Comparison of ENCODE assay signal across 1 cellular context in genomic region chr5:140216468-140217074, GRCh38.
TF ChIP-seq lines count a peak whose summit lies in the region.

No MANE protein-coding gene starts in this region.

TF ChIP-seq in K562, 482 proteins besides CTCF, POLR2A, EP300 and RAD21 (continued from another document and continues in another):
- TF ChIP-seq IRF1 (CRISPR knock-in tag; IDR thresholded peaks at IDR 0.05; ENCODE audit: borderline replicate concordance) (no peak), MECOM (CRISPR knock-in tag; IDR thresholded peaks at IDR 0.05) (no peak), RHOXF2B (CRISPR knock-in tag; conservative IDR thresholded peaks at IDR 0.05) (no peak), RBM25 (IDR thresholded peaks at IDR 0.05; ENCODE audit: low read depth, low read length, severe bottlenecking) (no peak), U2AF1 (optimal IDR thresholded peaks at IDR 0.05; ENCODE audit: low read depth, low read length) (no peak), MCM7 (IDR thresholded peaks at IDR 0.05) (no peak), POU5F1 (IDR thresholded peaks at IDR 0.05; ENCODE audit: borderline replicate concordance, low read depth, low read length, partially characterized antibody) (no peak), HIVEP1 (CRISPR knock-in tag; IDR thresholded peaks at IDR 0.05) (no peak), SMAD3 (CRISPR knock-in tag; conservative IDR thresholded peaks at IDR 0.05) (no peak), TRIM25 (IDR thresholded peaks at IDR 0.05; ENCODE audit: borderline replicate concordance) (no peak), PHB2 (IDR thresholded peaks at IDR 0.05; ENCODE audit: low read depth) (no peak), GTF2F1 (IDR thresholded peaks at IDR 0.05; ENCODE audit: low read depth, low read length) (no peak), SIX5 (IDR thresholded peaks at IDR 0.05; ENCODE audit: borderline replicate concordance in 1 of 2, insufficient read depth in 1 of 2, low read depth in 1 of 2, low read length in 2 of 2) (no peak), SRSF7 (optimal IDR thresholded peaks at IDR 0.05; ENCODE audit: low read depth, low read length) (no peak), FOXK2 (conservative IDR thresholded peaks at IDR 0.05 in 1 of 2, IDR thresholded peaks at IDR 0.05 in 1 of 2; ENCODE audit: low read depth in 2 of 2) (no peak), CREBBP (IDR thresholded peaks at IDR 0.05; ENCODE audit: low read depth, low read length) (no peak), C11orf30 (IDR thresholded peaks at IDR 0.05; ENCODE audit: low read depth) (no peak), SMAD1 (IDR thresholded peaks at IDR 0.05; ENCODE audit: low read depth, low read length, partially characterized antibody) (no peak), NCOA4 (IDR thresholded peaks at IDR 0.05; ENCODE audit: partially characterized antibody) (no peak), ZBTB8A (IDR thresholded peaks at IDR 0.05; ENCODE audit: partially characterized antibody) (no peak), HSF4 (CRISPR knock-in tag; IDR thresholded peaks at IDR 0.05; ENCODE audit: borderline replicate concordance) (no peak), MYC (IDR thresholded peaks at IDR 0.05; ENCODE audit: low read depth, low read length) (0 out of 2 replicates have a peak, but pooled peaks have one; percentile 15), MYC (CRISPR knock-in tag; IDR thresholded peaks at IDR 0.05; ENCODE audit: borderline replicate concordance, low read depth) (no peak), SOX6 (IDR thresholded peaks at IDR 0.05) (peak; percentile 69), CBFB (CRISPR knock-in tag; IDR thresholded peaks at IDR 0.05) (no peak), BACH1 (tag; IDR thresholded peaks at IDR 0.05) (0 out of 2 replicates have a peak, but pooled peaks have one; percentile 8), STAT5A (IDR thresholded peaks at IDR 0.05; ENCODE audit: borderline replicate concordance, low read length) (no peak), ETS2 (tag; IDR thresholded peaks at IDR 0.05; ENCODE audit: borderline replicate concordance, poor library complexity, severe bottlenecking) (no peak), BDP1 (IDR thresholded peaks at IDR 0.05; ENCODE audit: insufficient read depth, insufficient read length) (no peak), TEAD4 (IDR thresholded peaks at IDR 0.05; ENCODE audit: low read length) (peak; percentile 79), TEAD4 (CRISPR knock-in tag; IDR thresholded peaks at IDR 0.05; ENCODE audit: borderline replicate concordance) (no peak), ZNF778 (CRISPR knock-in tag; IDR thresholded peaks at IDR 0.05) (no peak), TAL1 (IDR thresholded peaks at IDR 0.05) (peak; percentile 81), EWSR1 (IDR thresholded peaks at IDR 0.05; ENCODE audit: borderline replicate concordance, low read depth, partially characterized antibody) (no peak), SNRNP70 (optimal IDR thresholded peaks at IDR 0.05; ENCODE audit: low read depth, low read length) (no peak), CREB3 (tag; conservative IDR thresholded peaks at IDR 0.05; ENCODE audit: low read depth) (no peak), ESRRA (IDR thresholded peaks at IDR 0.05; ENCODE audit: borderline replicate concordance, low read depth) (no peak), SMARCA4 (IDR thresholded peaks at IDR 0.05) (peak; percentile 87), SUPT5H (IDR thresholded peaks at IDR 0.05) (no peak), GTF2E2 (tag; IDR thresholded peaks at IDR 0.05) (no peak), L3MBTL2 (IDR thresholded peaks at IDR 0.05) (no peak), HOMEZ (CRISPR knock-in tag; IDR thresholded peaks at IDR 0.05) (no peak), ZBTB17 (CRISPR knock-in tag; IDR thresholded peaks at IDR 0.05) (no peak), TARDBP (IDR thresholded peaks at IDR 0.05) (no peak), GATA2 (CRISPR knock-in tag; IDR thresholded peaks at IDR 0.05) (0 out of 2 replicates have a peak, but pooled peaks have one; percentile 34), IRF2 (CRISPR knock-in tag; IDR thresholded peaks at IDR 0.05) (no peak), CREM (IDR thresholded peaks at IDR 0.05; ENCODE audit: low read depth) (no peak), HNRNPLL (IDR thresholded peaks at IDR 0.05; ENCODE audit: low read depth, low read length, poor library complexity, severe bottlenecking) (no peak), ZNF76 (CRISPR knock-in tag; IDR thresholded peaks at IDR 0.05; ENCODE audit: borderline replicate concordance) (no peak), ZNF197 (CRISPR knock-in tag; IDR thresholded peaks at IDR 0.05; ENCODE audit: low read depth) (no peak), NRF1 (conservative IDR thresholded peaks at IDR 0.05 in 1 of 2, IDR thresholded peaks at IDR 0.05 in 1 of 2) (0 out of 4 replicates have a peak, but pooled peaks of 1 of the 2 experiments have one; percentile 20), NEUROD1 (IDR thresholded peaks at IDR 0.05; ENCODE audit: borderline replicate concordance, low read depth, low read length, partially characterized antibody) (no peak), ZSCAN29 (IDR thresholded peaks at IDR 0.05) (no peak), GABPB1 (CRISPR knock-in tag; IDR thresholded peaks at IDR 0.05) (no peak), ZNF217 (CRISPR knock-in tag; IDR thresholded peaks at IDR 0.05) (no peak), ZNF707 (CRISPR knock-in tag; conservative IDR thresholded peaks at IDR 0.05) (no peak), BRD9 (IDR thresholded peaks at IDR 0.05; ENCODE audit: low read depth, partially characterized antibody) (peak; percentile 30), ATF1 (CRISPR knock-in tag; IDR thresholded peaks at IDR 0.05) (no peak), ATF1 (tag; IDR thresholded peaks at IDR 0.05) (no peak), ARID1B (IDR thresholded peaks at IDR 0.05) (peak; percentile 92), GABPB2 (CRISPR knock-in tag; conservative IDR thresholded peaks at IDR 0.05) (no peak), NBN (IDR thresholded peaks at IDR 0.05; ENCODE audit: low read depth) (peak; percentile 39), PTBP1 (IDR thresholded peaks at IDR 0.05; ENCODE audit: low read depth, low read length) (no peak), PCBP1 (IDR thresholded peaks at IDR 0.05; ENCODE audit: low read depth, low read length, poor library complexity, severe bottlenecking) (no peak), XRCC5 (IDR thresholded peaks at IDR 0.05; ENCODE audit: low read depth, low read length) (no peak)
- TF ChIP-seq, protein P1, sequence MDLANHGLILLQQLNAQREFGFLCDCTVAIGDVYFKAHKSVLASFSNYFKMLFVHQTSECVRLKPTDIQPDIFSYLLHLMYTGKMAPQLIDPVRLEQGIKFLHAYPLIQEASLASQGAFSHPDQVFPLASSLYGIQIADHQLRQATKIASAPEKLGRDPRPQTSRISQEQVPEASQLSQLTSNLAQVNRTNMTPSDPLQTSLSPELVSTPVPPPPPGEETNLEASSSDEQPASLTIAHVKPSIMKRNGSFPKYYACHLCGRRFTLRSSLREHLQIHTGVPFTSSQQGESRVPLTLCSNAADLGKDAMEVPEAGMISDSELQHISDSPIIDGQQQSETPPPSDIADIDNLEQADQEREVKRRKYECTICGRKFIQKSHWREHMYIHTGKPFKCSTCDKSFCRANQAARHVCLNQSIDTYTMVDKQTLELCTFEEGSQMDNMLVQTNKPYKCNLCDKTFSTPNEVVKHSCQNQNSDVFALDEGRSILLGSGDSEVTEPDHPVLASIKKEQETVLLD (IDR thresholded peaks at IDR 0.05), result 0 out of 2 replicates have a peak, but pooled peaks have one; percentile 37
- TF ChIP-seq, protein P2, sequence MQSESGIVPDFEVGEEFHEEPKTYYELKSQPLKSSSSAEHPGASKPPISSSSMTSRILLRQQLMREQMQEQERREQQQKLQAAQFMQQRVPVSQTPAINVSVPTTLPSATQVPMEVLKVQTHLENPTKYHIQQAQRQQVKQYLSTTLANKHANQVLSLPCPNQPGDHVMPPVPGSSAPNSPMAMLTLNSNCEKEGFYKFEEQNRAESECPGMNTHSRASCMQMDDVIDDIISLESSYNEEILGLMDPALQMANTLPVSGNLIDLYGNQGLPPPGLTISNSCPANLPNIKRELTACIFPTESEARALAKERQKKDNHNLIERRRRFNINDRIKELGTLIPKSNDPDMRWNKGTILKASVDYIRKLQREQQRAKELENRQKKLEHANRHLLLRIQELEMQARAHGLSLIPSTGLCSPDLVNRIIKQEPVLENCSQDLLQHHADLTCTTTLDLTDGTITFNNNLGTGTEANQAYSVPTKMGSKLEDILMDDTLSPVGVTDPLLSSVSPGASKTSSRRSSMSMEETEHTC (IDR thresholded peaks at IDR 0.05), result 0 out of 2 replicates have a peak, but pooled peaks have one; percentile 34
- TF ChIP-seq, protein P3, sequence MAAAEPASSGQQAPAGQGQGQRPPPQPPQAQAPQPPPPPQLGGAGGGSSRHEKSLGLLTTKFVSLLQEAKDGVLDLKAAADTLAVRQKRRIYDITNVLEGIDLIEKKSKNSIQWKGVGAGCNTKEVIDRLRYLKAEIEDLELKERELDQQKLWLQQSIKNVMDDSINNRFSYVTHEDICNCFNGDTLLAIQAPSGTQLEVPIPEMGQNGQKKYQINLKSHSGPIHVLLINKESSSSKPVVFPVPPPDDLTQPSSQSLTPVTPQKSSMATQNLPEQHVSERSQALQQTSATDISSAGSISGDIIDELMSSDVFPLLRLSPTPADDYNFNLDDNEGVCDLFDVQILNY (CRISPR knock-in tag; IDR thresholded peaks at IDR 0.05), result no peak
- TF ChIP-seq, protein P4, sequence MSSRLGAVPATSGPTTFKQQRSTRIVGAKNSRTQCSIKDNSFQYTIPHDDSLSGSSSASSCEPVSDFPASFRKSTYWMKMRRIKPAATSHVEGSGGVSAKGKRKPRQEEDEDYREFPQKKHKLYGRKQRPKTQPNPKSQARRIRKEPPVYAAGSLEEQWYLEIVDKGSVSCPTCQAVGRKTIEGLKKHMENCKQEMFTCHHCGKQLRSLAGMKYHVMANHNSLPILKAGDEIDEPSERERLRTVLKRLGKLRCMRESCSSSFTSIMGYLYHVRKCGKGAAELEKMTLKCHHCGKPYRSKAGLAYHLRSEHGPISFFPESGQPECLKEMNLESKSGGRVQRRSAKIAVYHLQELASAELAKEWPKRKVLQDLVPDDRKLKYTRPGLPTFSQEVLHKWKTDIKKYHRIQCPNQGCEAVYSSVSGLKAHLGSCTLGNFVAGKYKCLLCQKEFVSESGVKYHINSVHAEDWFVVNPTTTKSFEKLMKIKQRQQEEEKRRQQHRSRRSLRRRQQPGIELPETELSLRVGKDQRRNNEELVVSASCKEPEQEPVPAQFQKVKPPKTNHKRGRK (tag; IDR thresholded peaks at IDR 0.05), result no peak
